22 cellular contexts compared by ENCODE assay signal in the genomic region with DNA sequence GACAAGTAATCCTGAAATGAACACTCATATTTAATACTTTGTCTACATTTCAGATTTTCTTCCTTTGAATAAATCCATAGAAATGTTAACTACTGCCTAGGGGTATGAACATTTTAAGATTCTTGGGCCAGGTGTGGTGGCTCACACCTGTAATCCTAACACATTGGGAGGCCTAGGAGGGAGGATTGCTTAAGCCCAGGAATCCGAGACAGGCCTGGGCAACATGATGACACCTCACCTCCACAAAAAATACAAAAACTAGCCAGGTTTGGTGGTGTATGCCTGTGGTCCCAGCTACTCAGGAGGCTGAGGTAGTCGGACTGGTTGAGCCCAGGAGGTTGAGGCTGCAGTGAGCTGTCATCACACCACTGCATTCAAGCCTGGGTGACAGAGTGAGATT.
DNase-seq lines count a peak whose midpoint lies in the region; ATAC-seq, FAIRE-seq and TF ChIP-seq lines count a peak whose summit lies in the region.
"Had no signal": no experiment of that assay in that cellular context is flagged by ENCODE, and none has a peak within 500 bp of the region (broad histone marks: within the 10 kb centered on the region; RNA-seq: fewer than 3 reads in every experiment).

No MANE protein-coding gene starts in this region.

- H3K36me3 ChIP-seq in mesenchymal stem cell (ENCODE audit: control insufficient read depth in 1 of 2, insufficient read depth in 2 of 2, low read depth in 1 of 2, low read length in 2 of 2) = no peaks in the 10 kb centered on the region
- no peaks in the 10 kb centered on the region for H3K36me3 ChIP-seq in trophoblast cell (ENCODE audit: control insufficient read depth in 1 of 2, insufficient read depth in 2 of 2, low read length in 2 of 2)
- no peaks in the 10 kb centered on the region for H3K36me3 ChIP-seq in pancreas
- H3K36me3 ChIP-seq: BLaER1 treated with 17β-estradiol and CSF1 and Interleukin-3, amounts not matched to agents 10 nM and 100 nM had no signal

- H2BK120ac ChIP-seq in mesenchymal stem cell (ENCODE audit: low read depth, low read length) = no peak overlapping the region
- H2BK120ac ChIP-seq in trophoblast cell (ENCODE audit: insufficient read depth, low read length, poor library complexity) = no peak overlapping the region

- H3K23ac ChIP-seq in mesenchymal stem cell (ENCODE audit: low read length in 2 of 2) = no peak overlapping the region
- H3K23ac ChIP-seq in trophoblast cell (ENCODE audit: low read length) = no peak overlapping the region

- WGBS in mesenchymal stem cell = no CpG with 5 or more reads among the region's 2 CpGs
- WGBS in trophoblast cell (ENCODE audit: extremely low coverage, insufficient coverage, insufficient read length) = no CpG with 5 or more reads among the region's 2 CpGs
- WGBS in pancreas, 2 donors = 82 to 91% methylated on average over 2 of the region's 2 CpGs

- no peak overlapping the region for H3K4me2 ChIP-seq in mesenchymal stem cell (ENCODE audit: low read length, poor library complexity, severe bottlenecking)
- H3K4me2 ChIP-seq in trophoblast cell (ENCODE audit: low read length) = no peak overlapping the region
- H3K4me2 ChIP-seq: A549; BLaER1 treated with 17β-estradiol and CSF1 and Interleukin-3, amounts not matched to agents 10 nM and 100 nM had no signal

- H2BK12ac ChIP-seq in mesenchymal stem cell (ENCODE audit: low read length in 2 of 2) (no peak overlapping the region), trophoblast cell (ENCODE audit: low read length) (no peak overlapping the region)

- ATAC-seq in pancreas = no peak
- ATAC-seq: A549; CD8-positive, alpha-beta T cell had no signal

- H3K79me1 ChIP-seq in mesenchymal stem cell (replicated peaks; ENCODE audit: low read length, poor library complexity, severe bottlenecking) (no peaks in the 10 kb centered on the region), trophoblast cell (ENCODE audit: low read length) (no peaks in the 10 kb centered on the region)

- H3K9me3 ChIP-seq in mesenchymal stem cell (ENCODE audit: control insufficient read depth, low read length) = peaks cover 3% of the 10 kb centered on the region
- H3K9me3 ChIP-seq in trophoblast cell (ENCODE audit: insufficient read depth, low read depth, low read length) = no peaks in the 10 kb centered on the region
- H3K9me3 ChIP-seq in pancreas = no peaks in the 10 kb centered on the region

- FAIRE-seq in GM12891 (lab: Jason Lieb, UNC) (peak; percentile 43), pancreas (lab: Jason Lieb, UNC) (no peak)
- FAIRE-seq: A549, GM12892, GM19239 had no signal

- H3K79me2 ChIP-seq in trophoblast cell (ENCODE audit: control insufficient read depth, insufficient read depth, low read length, poor library complexity) = no peaks in the 10 kb centered on the region

- no peak overlapping the region for H3K4ac ChIP-seq in mesenchymal stem cell (ENCODE audit: low read depth in 1 of 2, low read length in 2 of 2)
- H3K4ac ChIP-seq in trophoblast cell (ENCODE audit: low read depth, low read length) = no peak overlapping the region

- H3K9ac ChIP-seq in mesenchymal stem cell (ENCODE audit: low read length) = no peak overlapping the region
- H3K9ac ChIP-seq in trophoblast cell (ENCODE audit: low read length) = no peak overlapping the region
- H3K9ac ChIP-seq: BLaER1 treated with 17β-estradiol and CSF1 and Interleukin-3, amounts not matched to agents 10 nM and 100 nM had no signal

- H3K27me3 ChIP-seq in mesenchymal stem cell (ENCODE audit: control insufficient read depth in 1 of 2, insufficient read depth in 1 of 2, low read length in 2 of 2) = peaks cover 0 to 4% of the 10 kb centered on the region in 2 experiments
- no peaks in the 10 kb centered on the region for H3K27me3 ChIP-seq in trophoblast cell (ENCODE audit: insufficient read depth, low read length)
- no peaks in the 10 kb centered on the region for H3K27me3 ChIP-seq in pancreas
- H3K27me3 ChIP-seq: BLaER1 treated with 17β-estradiol and CSF1 and Interleukin-3, amounts not matched to agents 10 nM and 100 nM had no signal

- no peak overlapping the region for H4K91ac ChIP-seq in mesenchymal stem cell (ENCODE audit: low read length)
- H4K91ac ChIP-seq in trophoblast cell (ENCODE audit: low read depth, low read length) = no peak overlapping the region

- TF ChIP-seq POLR2A in GM12891 (IDR thresholded peaks at IDR 0.05; ENCODE audit: low read depth, low read length) = no peak

- no peak overlapping the region for H4K12ac ChIP-seq in trophoblast cell (ENCODE audit: low read depth, low read length)

- DNase-seq in GM12891 (ENCODE audit: insufficient read length, low spot score) = no peak
- no peak for DNase-seq in mesenchymal stem cell
- DNase-seq in trophoblast cell = peak; percentile 73 to 93
- no peak for DNase-seq in pancreas
- no peak for DNase-seq in COLO668 (lab: John Stamatoyannopoulos, UW; ENCODE audit: unreplicated experiment)
- DNase-seq: AML-193; CD4-positive, alpha-beta T cell; CD8-positive, alpha-beta T cell; COR-L47; DMS 273 treated with DMSO at 0.1 percent for 48 hours; DMS153; DMS53; DMS79; DND-41; EL; GDM1 had no signal

- no peak overlapping the region for H2AFZ ChIP-seq in mesenchymal stem cell (ENCODE audit: low read depth, low read length)
- no peak overlapping the region for H2AFZ ChIP-seq in trophoblast cell (ENCODE audit: insufficient read depth, low read length, poor library complexity)

- H2BK5ac ChIP-seq in mesenchymal stem cell (ENCODE audit: low read depth, low read length, poor library complexity, severe bottlenecking) (no peak overlapping the region), trophoblast cell (ENCODE audit: low read depth, low read length, poor library complexity) (no peak overlapping the region)

- H3K27ac ChIP-seq in mesenchymal stem cell (ENCODE audit: low read length, poor library complexity, severe bottlenecking) (no peak overlapping the region), trophoblast cell (ENCODE audit: low read depth, low read length) (no peak overlapping the region), pancreas (no peak overlapping the region)
- H3K27ac ChIP-seq: 22Rv1; A549; BLaER1 treated with 17β-estradiol and CSF1 and Interleukin-3, amounts not matched to agents 10 nM and 100 nM; C4-2B had no signal

- no peak overlapping the region for H3K4me3 ChIP-seq in mesenchymal stem cell (ENCODE audit: insufficient read depth in 1 of 2, low read depth in 1 of 2, low read length in 2 of 2)
- no peak overlapping the region for H3K4me3 ChIP-seq in trophoblast cell (ENCODE audit: low read depth, low read length)
- no peak overlapping the region for H3K4me3 ChIP-seq in pancreas
- H3K4me3 ChIP-seq: A549; BLaER1 treated with 17β-estradiol and CSF1 and Interleukin-3, amounts not matched to agents 10 nM and 100 nM had no signal

- H2BK15ac ChIP-seq in mesenchymal stem cell (ENCODE audit: low read depth, poor library complexity, severe bottlenecking) = no peak overlapping the region

- H3K18ac ChIP-seq in mesenchymal stem cell (ENCODE audit: low read depth in 1 of 2, low read length in 2 of 2) (no peak overlapping the region), trophoblast cell (ENCODE audit: low read length) (no peak overlapping the region)

- H4K8ac ChIP-seq in mesenchymal stem cell (ENCODE audit: low read length) (peak overlapping the region; percentile 13), trophoblast cell (ENCODE audit: low read depth, low read length) (no peak overlapping the region)

- intact Hi-C loops in pancreas (cut with DNase I) = no loop called here

- H2AK5ac ChIP-seq in mesenchymal stem cell (ENCODE audit: low read length, severe bottlenecking) = no peak overlapping the region
- no peak overlapping the region for H2AK5ac ChIP-seq in trophoblast cell (ENCODE audit: low read length)

- H3K14ac ChIP-seq in mesenchymal stem cell (ENCODE audit: low read length in 2 of 2) = no peak overlapping the region
- no peak overlapping the region for H3K14ac ChIP-seq in trophoblast cell (ENCODE audit: low read length)

- H3K4me1 ChIP-seq in mesenchymal stem cell (ENCODE audit: control insufficient read depth, insufficient read depth, low read depth, low read length) (peaks cover 2% of the 10 kb centered on the region), trophoblast cell (ENCODE audit: control insufficient read depth in 1 of 2, insufficient read depth in 2 of 2, low read length in 2 of 2) (no peaks in the 10 kb centered on the region), pancreas (no peaks in the 10 kb centered on the region)
- H3K4me1 ChIP-seq: A549 had no signal

- no peak for TF ChIP-seq CTCF in pancreas (IDR thresholded peaks at IDR 0.05)

TF ChIP-seq in GM12891, 5 proteins besides CTCF, POLR2A, EP300 and RAD21:
- TF ChIP-seq PAX5 (IDR thresholded peaks at IDR 0.05; ENCODE audit: insufficient read depth, low read length, severe bottlenecking) = no peak
- no peak for TF ChIP-seq SPI1 (IDR thresholded peaks at IDR 0.05; ENCODE audit: low read depth, low read length)
- TF ChIP-seq POU2F2 (IDR thresholded peaks at IDR 0.05; ENCODE audit: low read depth, low read length) = no peak
- TF ChIP-seq TAF1 (IDR thresholded peaks at IDR 0.05; ENCODE audit: low read depth, low read length) = no peak
- TF ChIP-seq POLR2AphosphoS5 (IDR thresholded peaks at IDR 0.05; ENCODE audit: low read depth, low read length) = no peak

Comparison
In these comparisons a context has a peak if more than half of its experiments do, and no peak if none do; other contexts are left out.
1. DNase-seq: peak in trophoblast cell (2 of 2); none in GM12891 (single experiment), mesenchymal stem cell (single experiment), pancreas (0 of 6) and COLO668 (single experiment).